In the genomic region with DNA sequence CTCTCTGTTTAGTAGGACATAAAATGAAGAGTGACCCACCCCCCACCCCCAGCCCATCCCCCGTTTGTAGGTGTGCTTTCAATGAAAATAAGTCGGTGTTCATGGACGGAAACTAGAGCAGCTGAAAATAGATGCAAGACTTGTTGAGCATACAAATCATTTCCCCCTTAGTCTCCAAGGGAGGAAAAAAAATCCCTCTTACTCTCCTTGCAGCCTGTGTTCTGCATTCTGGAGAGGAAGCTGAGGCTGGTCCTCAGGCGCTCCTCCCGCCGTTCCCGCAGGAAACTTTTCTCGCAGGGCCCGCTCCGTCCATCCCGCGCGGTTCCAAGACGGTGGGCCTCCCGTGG, we compare ENCODE assay signal across 8 cellular contexts.
DNase-seq lines count a peak whose midpoint lies in the region; ATAC-seq and TF ChIP-seq lines count a peak whose summit lies in the region.

No MANE protein-coding gene starts in this region.

- no peaks in the 10 kb centered on the region for H3K4me1 ChIP-seq in DND-41 (ENCODE audit: insufficient read depth, low read length)
- peaks cover 4% of the 10 kb centered on the region for H3K4me1 ChIP-seq in PC-3 (ENCODE audit: insufficient read depth, low read length)
- H3K4me1 ChIP-seq in fibroblast of lung (ENCODE audit: control insufficient read depth, extremely low read depth, insufficient read depth, low read length), result no peaks in the 10 kb centered on the region
- no peaks in the 10 kb centered on the region for H3K4me1 ChIP-seq in parathyroid adenoma
- no peaks in the 10 kb centered on the region for H3K4me1 ChIP-seq in BE2C

- DNase-seq in DND-41, result no peak
- DNase-seq in PC-3, result no peak
- DNase-seq in fibroblast of lung (ENCODE audit: low read depth in 2 of 2), result peak in 1 of 2 donors; percentile 11
- DNase-seq in BE2C, result no peak
- no peak for DNase-seq in epidermal melanocyte (ENCODE audit: insufficient read length, low spot score)
- no peak for DNase-seq in G401 (ENCODE audit: low spot score)

- H4K20me1 ChIP-seq in DND-41 (ENCODE audit: insufficient read depth, low read length) (no peaks in the 10 kb centered on the region), PC-3 (ENCODE audit: low read length) (no peaks in the 10 kb centered on the region), fibroblast of lung (ENCODE audit: control insufficient read depth, extremely low read depth, insufficient read depth, low read length) (no peaks in the 10 kb centered on the region)

- POLR2A ChIA-PET in PC-3 (lab: Charles Lee; ENCODE audit: unreplicated experiment), result interaction anchor here (0.5 kb wide), 1 partner anchor 370 kb away, joined by 3 read pairs; no protein-coding TSS in a partner anchor

- no peak overlapping the region for H2AFZ ChIP-seq in DND-41 (ENCODE audit: low read depth, low read length)
- H2AFZ ChIP-seq in PC-3 (ENCODE audit: low read length), result peak overlapping the region; percentile 95
- peak overlapping the region; percentile 86 for H2AFZ ChIP-seq in fibroblast of lung (ENCODE audit: low read length)
- H2AFZ ChIP-seq in parathyroid adenoma, result peak overlapping the region; percentile 82

- in situ Hi-C loops in G401 (cut with HindIII; ENCODE audit: low sequenced_read_pairs), result no loop called here

- no peak overlapping the region for H3K4me3 ChIP-seq in DND-41 (ENCODE audit: low read depth in 1 of 2, low read length in 2 of 2)
- peak overlapping the region; percentile 78 for H3K4me3 ChIP-seq in PC-3 (ENCODE audit: low read length)
- H3K4me3 ChIP-seq in fibroblast of lung (replicated peaks in 1 of 4; ENCODE audit: control extremely low read depth in 1 of 4, insufficient read depth in 1 of 4, low read depth in 3 of 4, low read length in 4 of 4), result peak overlapping the region; percentile 50 to 92 (median 88)
- H3K4me3 ChIP-seq in parathyroid adenoma (ENCODE audit: low read depth, low read length), result peak overlapping the region; percentile 69
- H3K4me3 ChIP-seq in BE2C (ENCODE audit: low read depth, low read length), result no peak overlapping the region

- H3K9ac ChIP-seq in DND-41 (ENCODE audit: low read depth, low read length), result no peak overlapping the region
- H3K9ac ChIP-seq in PC-3 (ENCODE audit: low read length), result no peak overlapping the region
- H3K9ac ChIP-seq in fibroblast of lung (ENCODE audit: insufficient read depth, low read length), result peak overlapping the region; percentile 50
- no peak overlapping the region for H3K9ac ChIP-seq in parathyroid adenoma

- H3K79me2 ChIP-seq in DND-41 (ENCODE audit: insufficient read depth, low read length) (no peaks in the 10 kb centered on the region), PC-3 (ENCODE audit: low read length) (no peaks in the 10 kb centered on the region), fibroblast of lung (ENCODE audit: control insufficient read depth, insufficient read depth, low read length) (no peaks in the 10 kb centered on the region), parathyroid adenoma (no peaks in the 10 kb centered on the region)

- ATAC-seq in DND-41 (ENCODE audit: insufficient read depth, low read depth) (no peak), PC-3 (peak; percentile 29; the same call in 1 of the 2 replicates), GM19023 (IDR thresholded peaks at IDR 0.05; ENCODE audit: unreplicated experiment) (no peak)

- no peaks in the 10 kb centered on the region for H3K36me3 ChIP-seq in DND-41 (ENCODE audit: insufficient read depth, low read length)
- no peaks in the 10 kb centered on the region for H3K36me3 ChIP-seq in PC-3 (ENCODE audit: low read depth, low read length)
- H3K36me3 ChIP-seq in fibroblast of lung (ENCODE audit: control insufficient read depth, insufficient read depth, low read length), result no peaks in the 10 kb centered on the region
- H3K36me3 ChIP-seq in parathyroid adenoma (ENCODE audit: control insufficient read depth, insufficient read depth, low read length), result no peaks in the 10 kb centered on the region
- H3K36me3 ChIP-seq in BE2C, result no peaks in the 10 kb centered on the region

- TF ChIP-seq CTCF in DND-41 (IDR thresholded peaks at IDR 0.05; ENCODE audit: borderline replicate concordance, extremely low read depth, low read length, poor library complexity, severe bottlenecking), result no peak
- no peak for TF ChIP-seq CTCF in PC-3 (conservative IDR thresholded peaks at IDR 0.05; ENCODE audit: low read depth, low read length)
- no peak for TF ChIP-seq CTCF in fibroblast of lung (conservative IDR thresholded peaks at IDR 0.05 in 1 of 2, IDR thresholded peaks at IDR 0.05 in 1 of 2; ENCODE audit: low read depth in 1 of 2, low read length in 2 of 2)
- no peak for TF ChIP-seq CTCF in parathyroid adenoma (IDR thresholded peaks at IDR 0.05)
- TF ChIP-seq CTCF in BE2C (IDR thresholded peaks at IDR 0.05; ENCODE audit: low read depth, low read length), result no peak

- intact Hi-C loops in PC-3 (cut with micrococcal nuclease), result loop anchor here (2.0 to 10.0 kb wide), 2 partner anchors 24 to 260 kb away; a partner anchor contains a TSS

- peak overlapping the region; percentile 17; the same call in 1 of the 2 replicates for H3K4me2 ChIP-seq in DND-41 (ENCODE audit: insufficient read depth, low read length)
- peak overlapping the region; percentile 100 for H3K4me2 ChIP-seq in PC-3 (ENCODE audit: low read length)
- peak overlapping the region; percentile 93 for H3K4me2 ChIP-seq in fibroblast of lung (ENCODE audit: extremely low read depth, insufficient read depth, low read length)
- H3K4me2 ChIP-seq in parathyroid adenoma (ENCODE audit: low read length), result peak overlapping the region; percentile 79

- H3F3A ChIP-seq in PC-3 (ENCODE audit: low read length, unreplicated experiment), result no peaks in the 10 kb centered on the region

- H3K27ac ChIP-seq in DND-41 (ENCODE audit: low read length) (no peak overlapping the region), PC-3 (ENCODE audit: low read length) (no peak overlapping the region), fibroblast of lung (ENCODE audit: insufficient read depth, low read length) (no peak overlapping the region), parathyroid adenoma (no peak overlapping the region)

- BruUV-seq in PC-3 (replicated peaks; lab: Mats Ljungman, UMichigan), result no TSS peak

- H3K9me3 ChIP-seq in DND-41 (ENCODE audit: insufficient read depth, low read length, severe bottlenecking), result no peaks in the 10 kb centered on the region
- H3K9me3 ChIP-seq in PC-3 (ENCODE audit: low read length), result no peaks in the 10 kb centered on the region
- H3K9me3 ChIP-seq in fibroblast of lung (ENCODE audit: control insufficient read depth, insufficient read depth, low read depth, low read length), result no peaks in the 10 kb centered on the region
- H3K9me3 ChIP-seq in parathyroid adenoma (ENCODE audit: control insufficient read depth, low read length), result no peaks in the 10 kb centered on the region
- no peaks in the 10 kb centered on the region for H3K9me3 ChIP-seq in BE2C

- CTCF ChIA-PET in PC-3 (lab: Charles Lee), result interaction anchor here (0.6 to 0.9 kb wide), 5 partner anchors 16 to 954 kb away, joined by 3 to 8 read pairs (median 4); no protein-coding TSS in a partner anchor

- H3K27me3 ChIP-seq in DND-41 (ENCODE audit: insufficient read depth, low read length, poor library complexity) (no peaks in the 10 kb centered on the region), PC-3 (ENCODE audit: low read length) (peaks cover 42% of the 10 kb centered on the region), fibroblast of lung (ENCODE audit: control insufficient read depth, insufficient read depth, low read length) (peaks cover 5% of the 10 kb centered on the region), parathyroid adenoma (ENCODE audit: control insufficient read depth, insufficient read depth, low read length) (no peaks in the 10 kb centered on the region), BE2C (peaks cover 44% of the 10 kb centered on the region)

- no peaks in the 10 kb centered on the region for H3K9me2 ChIP-seq in PC-3 (replicated peaks; ENCODE audit: low read length)

Comparison
In these comparisons a context has a peak if more than half of its experiments do, and no peak if none do; other contexts are left out.
1. H3K4me2 ChIP-seq: peak in every context shown above with its lines; median percentile 100 in PC-3; 93 in fibroblast of lung; 79 in parathyroid adenoma; 17 in DND-41.
2. H3K4me3 ChIP-seq: peak in PC-3 (single experiment), fibroblast of lung (4 of 4) and parathyroid adenoma (single experiment); none in DND-41 (0 of 2) and BE2C (single experiment).